ENCODE assay signal across 8 cellular contexts in the genomic region with DNA sequence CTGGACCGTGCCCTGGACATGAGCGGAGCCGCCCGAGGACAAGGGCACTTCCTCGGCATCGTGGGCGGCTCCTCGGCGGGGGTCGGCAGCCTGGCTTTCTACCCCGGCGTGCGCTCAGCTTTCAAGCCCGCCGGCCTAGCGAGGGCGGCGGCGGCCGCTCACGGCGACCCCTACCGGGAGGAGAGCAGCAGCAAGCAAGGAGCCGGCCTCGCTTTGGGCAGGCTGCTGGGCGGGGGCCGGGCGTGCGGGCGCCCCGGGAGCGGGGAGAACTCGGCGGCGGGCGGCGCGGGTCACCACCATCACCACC. TPM values are rescaled to one million over a fixed set of nuclear protein-coding genes. Genes with fewer than 3 reads are reported as not detected.
DNase-seq lines count a peak whose midpoint lies in the region; ATAC-seq and TF ChIP-seq lines count a peak whose summit lies in the region.

No MANE protein-coding gene starts in this region.

- peak overlapping the region; percentile 60 for H3K4me3 Mint-ChIP-seq in WTC11

- DNase-seq in EH (ENCODE audit: low read depth) = peak; percentile 27
- DNase-seq in WTC11 (ENCODE audit: low spot score) = peak; percentile 79
- peak; percentile 66 for DNase-seq in germinal center (ENCODE audit: low spot score)
- no peak for DNase-seq in NCI-H1105 treated with DMSO at 0.1 percent for 48 hours (lab: John Stamatoyannopoulos, UW)
- DNase-seq in mucosa of gallbladder (ENCODE audit: low spot score) = no peak

- peaks cover 2% of the 10 kb centered on the region for H3K4me1 ChIP-seq in rectal smooth muscle tissue (ENCODE audit: control insufficient read depth, insufficient read depth, low read length)

- H3K36me3 Mint-ChIP-seq in WTC11 = peaks cover 1% of the 10 kb centered on the region; the same call in 1 of the 2 replicates

- H3K27me3 ChIP-seq in rectal smooth muscle tissue (ENCODE audit: control insufficient read depth, insufficient read depth, low read length) = peaks cover 36% of the 10 kb centered on the region

- no peak overlapping the region for H3K27ac ChIP-seq in rectal smooth muscle tissue (ENCODE audit: low read depth, low read length)

- POLR2A ChIA-PET in WTC11 (lab: Charles Lee) = no interaction called here

- H3K27ac Mint-ChIP-seq in WTC11 = no peak overlapping the region

- H3K36me3 ChIP-seq in rectal smooth muscle tissue (ENCODE audit: control insufficient read depth, insufficient read depth, low read length) = no peaks in the 10 kb centered on the region

- H3K27me3 Mint-ChIP-seq in WTC11 (ENCODE audit: low read depth) = peaks cover 99% of the 10 kb centered on the region

- H3K9ac ChIP-seq in rectal smooth muscle tissue (ENCODE audit: low read length) = no peak overlapping the region

- CTCF ChIA-PET in WTC11 (lab: Charles Lee) = interaction anchor here (0.6 to 2.3 kb wide), 7 partner anchors 10 to 470 kb away, joined by 3 to 13 read pairs (median 5); a partner anchor contains a TSS

- H3K9me3 Mint-ChIP-seq in WTC11 = peaks cover 3% of the 10 kb centered on the region

- peak overlapping the region; percentile 55 for H3K4me3 ChIP-seq in rectal smooth muscle tissue (ENCODE audit: low read length)

- peaks cover 44% of the 10 kb centered on the region for H3K4me1 Mint-ChIP-seq in WTC11

- ATAC-seq in GM19455 (IDR thresholded peaks at IDR 0.05; ENCODE audit: unreplicated experiment) (peak; percentile 54), HG03457 (IDR thresholded peaks at IDR 0.05; ENCODE audit: unreplicated experiment) (peak; percentile 49), WTC11 (peak; percentile 58)

- no peak for TF ChIP-seq CTCF in WTC11 (IDR thresholded peaks at IDR 0.05)

TF ChIP-seq in WTC11, 78 proteins besides CTCF, POLR2A, EP300 and RAD21:
- TF ChIP-seq PRRX2 (CRISPR knock-in tag; IDR thresholded peaks at IDR 0.05) = no peak
- TF ChIP-seq TP53 (CRISPR knock-in tag; IDR thresholded peaks at IDR 0.05) = 0 out of 2 replicates have a peak, but pooled peaks have one; percentile 21
- TF ChIP-seq, protein P1, sequence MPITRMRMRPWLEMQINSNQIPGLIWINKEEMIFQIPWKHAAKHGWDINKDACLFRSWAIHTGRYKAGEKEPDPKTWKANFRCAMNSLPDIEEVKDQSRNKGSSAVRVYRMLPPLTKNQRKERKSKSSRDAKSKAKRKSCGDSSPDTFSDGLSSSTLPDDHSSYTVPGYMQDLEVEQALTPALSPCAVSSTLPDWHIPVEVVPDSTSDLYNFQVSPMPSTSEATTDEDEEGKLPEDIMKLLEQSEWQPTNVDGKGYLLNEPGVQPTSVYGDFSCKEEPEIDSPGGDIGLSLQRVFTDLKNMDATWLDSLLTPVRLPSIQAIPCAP (CRISPR knock-in tag; IDR thresholded peaks at IDR 0.05) = 0 out of 2 replicates have a peak, but pooled peaks have one; percentile 20
- TF ChIP-seq, protein P2, sequence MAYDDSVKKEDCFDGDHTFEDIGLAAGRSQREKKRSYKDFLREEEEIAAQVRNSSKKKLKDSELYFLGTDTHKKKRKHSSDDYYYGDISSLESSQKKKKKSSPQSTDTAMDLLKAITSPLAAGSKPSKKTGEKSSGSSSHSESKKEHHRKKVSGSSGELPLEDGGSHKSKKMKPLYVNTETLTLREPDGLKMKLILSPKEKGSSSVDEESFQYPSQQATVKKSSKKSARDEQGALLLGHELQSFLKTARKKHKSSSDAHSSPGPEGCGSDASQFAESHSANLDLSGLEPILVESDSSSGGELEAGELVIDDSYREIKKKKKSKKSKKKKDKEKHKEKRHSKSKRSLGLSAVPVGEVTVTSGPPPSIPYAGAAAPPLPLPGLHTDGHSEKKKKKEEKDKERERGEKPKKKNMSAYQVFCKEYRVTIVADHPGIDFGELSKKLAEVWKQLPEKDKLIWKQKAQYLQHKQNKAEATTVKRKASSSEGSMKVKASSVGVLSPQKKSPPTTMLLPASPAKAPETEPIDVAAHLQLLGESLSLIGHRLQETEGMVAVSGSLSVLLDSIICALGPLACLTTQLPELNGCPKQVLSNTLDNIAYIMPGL (CRISPR knock-in tag; IDR thresholded peaks at IDR 0.05) = peak; percentile 80; the same call in 1 of the 2 replicates
- 0 out of 2 replicates have a peak, but pooled peaks have one; percentile 4 for TF ChIP-seq ZNF263 (CRISPR knock-in tag; IDR thresholded peaks at IDR 0.05; ENCODE audit: low read depth)
TF ChIP-seq in WTC11: peak in this region for 4.

RNA-seq across cellular contexts. Expression of a gene that starts 6.7 kb away (rescaled TPM):
- total RNA-seq in WTC11 (2021) = 0.09 to 0.14 TPM (median 0.11 TPM) in 3 replicates
- not detected for total RNA-seq in mucosa of gallbladder

RNA-seq across cellular contexts. Expression of a gene that starts 44.9 kb away (rescaled TPM):
- total RNA-seq in WTC11 (2021) (82.2 to 93.1 TPM (median 86.8 TPM) in 3 replicates), mucosa of gallbladder (78.5 TPM)

Comparison
In these comparisons a context has a peak if more than half of its experiments do, and no peak if none do; other contexts are left out.
1. DNase-seq: peak in EH (single experiment), WTC11 (single experiment) and germinal center (single experiment); none in NCI-H1105 treated with DMSO at 0.1 percent for 48 hours (single experiment) and mucosa of gallbladder (single experiment).
2. Peak in every context shown above with its lines, with median percentiles within 50 percentile points of each other: ATAC-seq.